In genomic region chr12:101021911-101022388, GRCh38 we compare ENCODE assay signal across 11 cellular contexts.
DNase-seq lines count a peak whose midpoint lies in the region; ATAC-seq lines count a peak whose summit lies in the region.
"Had no signal": no experiment of that assay in that cellular context is flagged by ENCODE, and none has a peak within 500 bp of the region (broad histone marks: within the 10 kb centered on the region; RNA-seq: fewer than 3 reads in every experiment).

No MANE protein-coding gene starts in this region.

- no peaks in the 10 kb centered on the region for H3K27me3 ChIP-seq in MG63
- H3K27me3 ChIP-seq: cardiac muscle cell had no signal

- peak; percentile 91 for ATAC-seq in esophagus mucosa

- DNase-seq in GM04503 (ENCODE audit: low read depth) (peak; percentile 95), RKO (ENCODE audit: low spot score) (peak; percentile 54), renal cortical epithelial cell (ENCODE audit: low read depth) (peak; percentile 97), NCI-H69 (lab: John Stamatoyannopoulos, UW) (no peak), activated gamma-delta T cell (lab: John Stamatoyannopoulos, UW) (no peak), MG63 (no peak)
- DNase-seq in activated CD4-positive, alpha-beta T cell treated with anti-CD3 and anti-CD28 coated beads, Interleukin-2, amount 50 U/mL, for 48 hours, result no peak
- DNase-seq: activated CD4-positive, alpha-beta T cell treated with anti-CD3 and anti-CD28 coated beads, Interleukin-2, amount 50 U/mL, for 4 hours; Right ventricle myocardium superior had no signal

- H3K4me3 ChIP-seq in MG63, result no peak overlapping the region
- H3K4me3 ChIP-seq: cardiac muscle cell had no signal

- H3K36me3 ChIP-seq in MG63, result no peaks in the 10 kb centered on the region
- H3K36me3 ChIP-seq: cardiac muscle cell had no signal

- peaks cover 8% of the 10 kb centered on the region; the same call in 1 of the 2 replicates for H3K9me3 ChIP-seq in MG63

Comparison
In these comparisons a context has a peak if more than half of its experiments do, and no peak if none do; other contexts are left out.
1. DNase-seq: peak in GM04503 (single experiment), RKO (single experiment) and renal cortical epithelial cell (single experiment); none in NCI-H69 (single experiment), activated gamma-delta T cell (single experiment), MG63 (single experiment) and activated CD4-positive, alpha-beta T cell treated with anti-CD3 and anti-CD28 coated beads, Interleukin-2, amount 50 U/mL, for 48 hours (0 of 2).